Comparison of ENCODE assay signal across 10 cellular contexts in the genomic region with DNA sequence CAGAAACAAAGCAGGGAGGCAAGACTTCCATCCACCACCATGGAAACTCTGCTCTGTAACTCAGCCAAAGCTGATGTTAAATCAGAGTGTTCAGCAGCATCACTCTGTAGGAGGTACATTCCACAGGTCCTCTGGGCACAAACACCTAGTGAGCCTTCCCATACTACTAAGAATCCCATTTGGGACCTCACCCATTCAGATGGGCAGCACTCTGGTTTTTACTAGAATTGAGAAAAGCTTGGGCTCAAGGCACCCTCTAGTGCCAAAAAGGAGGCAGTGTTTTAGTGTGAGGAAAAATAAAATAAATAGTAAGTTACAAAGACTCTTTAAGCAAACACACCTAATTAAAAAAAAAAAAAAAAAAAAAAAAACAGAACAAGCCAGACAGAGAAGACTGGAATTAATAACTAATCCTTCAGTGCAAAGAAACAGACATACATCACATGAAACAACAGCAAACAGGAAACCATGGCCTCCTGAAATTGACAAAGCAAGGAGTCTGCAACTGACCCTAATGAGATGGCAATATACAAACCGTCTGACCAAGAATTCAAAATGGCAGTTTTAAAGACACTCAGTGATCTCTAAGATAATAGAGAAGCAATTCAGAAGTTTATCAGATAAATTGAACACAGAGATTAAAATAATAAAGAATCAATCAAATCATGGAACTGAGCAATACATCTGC.
A peak's percentile ranks its signal among the peaks of the same experiment; 100 is the strongest.
DNase-seq lines count a peak whose midpoint lies in the region; ATAC-seq and TF ChIP-seq lines count a peak whose summit lies in the region.
"Had no signal": no experiment of that assay in that cellular context is flagged by ENCODE, and none has a peak within 500 bp of the region (broad histone marks: within the 10 kb centered on the region; RNA-seq: fewer than 3 reads in every experiment).

No MANE protein-coding gene starts in this region.

- ATAC-seq in HG02763 (IDR thresholded peaks at IDR 0.05; ENCODE audit: unreplicated experiment) (no peak), HG03196 (IDR thresholded peaks at IDR 0.05; ENCODE audit: unreplicated experiment) (no peak)

- H3K27ac Mint-ChIP-seq in activated CD4-positive, alpha-beta T cell treated with anti-CD3 and anti-CD28 coated beads, Interleukin-2, amount 10 ng/mL, durations not matched to agents 7 days and 5 days, result no peak overlapping the region
- no peak overlapping the region for H3K27ac Mint-ChIP-seq in brain

- POLR2A ChIA-PET in activated CD4-positive, alpha-beta T cell treated with anti-CD3 and anti-CD28 coated beads, Interleukin-2, amount 10 ng/mL, durations not matched to agents 7 days and 5 days (lab: Charles Lee), result no interaction called here

- peaks cover 4% of the 10 kb centered on the region for H3K27me3 Mint-ChIP-seq in activated CD4-positive, alpha-beta T cell treated with anti-CD3 and anti-CD28 coated beads, Interleukin-2, amount 10 ng/mL, durations not matched to agents 7 days and 5 days
- H3K27me3 Mint-ChIP-seq in brain, result peaks cover 6% of the 10 kb centered on the region

- H3K36me3 ChIP-seq in KOPT-K1 (ENCODE audit: insufficient read depth, low read length), result no peaks in the 10 kb centered on the region

- H3K4me3 Mint-ChIP-seq in activated CD4-positive, alpha-beta T cell treated with anti-CD3 and anti-CD28 coated beads, Interleukin-2, amount 10 ng/mL, durations not matched to agents 7 days and 5 days, result no peak overlapping the region
- no peak overlapping the region for H3K4me3 Mint-ChIP-seq in brain

- peaks cover 17% of the 10 kb centered on the region for H3K4me1 Mint-ChIP-seq in activated CD4-positive, alpha-beta T cell treated with anti-CD3 and anti-CD28 coated beads, Interleukin-2, amount 10 ng/mL, durations not matched to agents 7 days and 5 days
- no peaks in the 10 kb centered on the region for H3K4me1 Mint-ChIP-seq in brain

- peak; percentile 16 to 45 for TF ChIP-seq CTCF in brain (conservative IDR thresholded peaks at IDR 0.05)

- peak overlapping the region; percentile 38 for H3K27ac ChIP-seq in KOPT-K1 (ENCODE audit: low read depth, low read length, poor library complexity, severe bottlenecking)
- H3K27ac ChIP-seq: parathyroid adenoma had no signal

- DNase-seq in activated CD4-positive, alpha-beta T cell treated with anti-CD3 and anti-CD28 coated beads, Interleukin-2, amount 10 ng/mL, durations not matched to agents 7 days and 5 days, result peak; percentile 18
- no peak for DNase-seq in activated CD4-positive, alpha-beta T cell treated with anti-CD3 and anti-CD28 coated beads for 4 hours
- peak; percentile 19 for DNase-seq in renal cortical epithelial cell (ENCODE audit: low read depth)
- DNase-seq in pons (ENCODE audit: low spot score), result no peak
- DNase-seq: GDM1 had no signal

- H3K9me3 ChIP-seq in KOPT-K1 (ENCODE audit: insufficient read depth, low read length, poor library complexity, severe bottlenecking), result peaks cover 6% of the 10 kb centered on the region

- peaks cover 10% of the 10 kb centered on the region for H3K9me3 Mint-ChIP-seq in activated CD4-positive, alpha-beta T cell treated with anti-CD3 and anti-CD28 coated beads, Interleukin-2, amount 10 ng/mL, durations not matched to agents 7 days and 5 days
- H3K9me3 Mint-ChIP-seq in brain, result peaks cover 11 to 38% (median 27%) of the 10 kb centered on the region in 5 experiments

- CTCF ChIA-PET in activated CD4-positive, alpha-beta T cell treated with anti-CD3 and anti-CD28 coated beads, Interleukin-2, amount 10 ng/mL, durations not matched to agents 7 days and 5 days (lab: Charles Lee), result interaction anchor here (0.6 to 2.4 kb wide), 7 partner anchors 12 to 705 kb away, joined by 3 to 14 read pairs (median 3); no protein-coding TSS in a partner anchor

- peaks cover 9% of the 10 kb centered on the region for H3K36me3 Mint-ChIP-seq in activated CD4-positive, alpha-beta T cell treated with anti-CD3 and anti-CD28 coated beads, Interleukin-2, amount 10 ng/mL, durations not matched to agents 7 days and 5 days (ENCODE audit: low read depth)
- H3K36me3 Mint-ChIP-seq in brain, result peaks cover 5% of the 10 kb centered on the region

Comparison
In these comparisons a context has a peak if more than half of its experiments do, and no peak if none do; other contexts are left out.
1. DNase-seq: peak in activated CD4-positive, alpha-beta T cell treated with anti-CD3 and anti-CD28 coated beads, Interleukin-2, amount 10 ng/mL, durations not matched to agents 7 days and 5 days (single experiment) and renal cortical epithelial cell (single experiment); none in activated CD4-positive, alpha-beta T cell treated with anti-CD3 and anti-CD28 coated beads for 4 hours (0 of 2) and pons (single experiment).